8 cellular contexts compared by ENCODE assay signal in genomic region chr2:203327918-203328734, GRCh38. TPM values are rescaled to one million over a fixed set of nuclear protein-coding genes. Genes with fewer than 3 reads are reported as not detected.
DNase-seq lines count a peak whose midpoint lies in the region; ATAC-seq and TF ChIP-seq lines count a peak whose summit lies in the region.

ABI2 (plus strand) TSS chr2:203328394; CDS start chr2:203328515, 121 bp downstream.

- H4K20me1 ChIP-seq in Karpas-422 (ENCODE audit: insufficient read depth, low read depth, low read length) = no peaks in the 10 kb centered on the region

- H3K9me2 ChIP-seq in Karpas-422 (replicated peaks; ENCODE audit: insufficient read depth, low read length) = no peaks in the 10 kb centered on the region

- H3K36me3 ChIP-seq in Karpas-422 (ENCODE audit: insufficient read depth, low read length) (peaks cover under 1% of the 10 kb centered on the region; the same call in 1 of the 2 replicates), stomach (no peaks in the 10 kb centered on the region)

- WGBS in stomach, 5 donors = 0 to 2% (median 1%) methylated on average over 50 to 97 of the region's 97 CpGs

- peaks cover 34% of the 10 kb centered on the region for H3K4me1 Mint-ChIP-seq in neural crest cell

- no peaks in the 10 kb centered on the region for H3K9me3 Mint-ChIP-seq in neural crest cell

- no peak for TF ChIP-seq EP300 in stomach (IDR thresholded peaks at IDR 0.05)

- peaks cover 29% of the 10 kb centered on the region for H3K4me1 ChIP-seq in Karpas-422 (ENCODE audit: low read length)
- H3K4me1 ChIP-seq in foreskin keratinocyte = peaks cover 5% of the 10 kb centered on the region
- peaks cover 0 to 33% (median 16%) of the 10 kb centered on the region in 4 donors for H3K4me1 ChIP-seq in stomach

- peak within 1 kb of the TSS; percentile 82 for H3K9ac ChIP-seq in Karpas-422 (ENCODE audit: low read length)

- H3K27me3 ChIP-seq in Karpas-422 (ENCODE audit: low read length) (no peaks in the 10 kb centered on the region), foreskin keratinocyte (no peaks in the 10 kb centered on the region), stomach (no peaks in the 10 kb centered on the region)

- TF ChIP-seq CTCF in foreskin keratinocyte (conservative IDR thresholded peaks at IDR 0.05) (no peak), neural crest cell (conservative IDR thresholded peaks at IDR 0.05) (no peak), stomach (IDR thresholded peaks at IDR 0.05) (no peak)

- peaks cover 5% of the 10 kb centered on the region for H3K36me3 Mint-ChIP-seq in neural crest cell (ENCODE audit: low read depth)

- peak within 1 kb of the TSS; percentile 79 for H2AFZ ChIP-seq in Karpas-422 (ENCODE audit: low read length)

- peak within 1 kb of the TSS; percentile 100 for H3K27ac Mint-ChIP-seq in neural crest cell (ENCODE audit: unreplicated experiment)

- H3K9me3 ChIP-seq in Karpas-422 (ENCODE audit: low read length) (no peaks in the 10 kb centered on the region), stomach (no peaks in the 10 kb centered on the region)

- peaks cover 4% of the 10 kb centered on the region for H3K27me3 Mint-ChIP-seq in neural crest cell (ENCODE audit: low read depth)

- H3K4me3 Mint-ChIP-seq in neural crest cell = peak within 1 kb of the TSS; percentile 95

- intact Hi-C loops in stomach (cut with DNase I; ENCODE audit: low total_unique reads) = no loop called here

- peak; percentile 89 for DNase-seq in DMS53 (lab: John Stamatoyannopoulos, UW)
- peak; percentile 95 for DNase-seq in Karpas-422
- DNase-seq in SHP77 treated with DMSO at 0.1 percent for 48 hours (lab: John Stamatoyannopoulos, UW) = peak; percentile 69
- peak; percentile 27 for DNase-seq in activated gamma-delta T cell treated with anti-CD3 and anti-CD28 coated beads, Interleukin-2, amount 50 U/mL, for 16 hours (ENCODE audit: low read depth)
- peak in 1 of 2 donors; percentile 44 for DNase-seq in foreskin keratinocyte
- DNase-seq in neural crest cell (ENCODE audit: low read depth, low spot score) = peak; percentile 96
- DNase-seq in stomach = peak; percentile 76

- H3K4me2 ChIP-seq in Karpas-422 (ENCODE audit: low read depth, low read length, poor library complexity, severe bottlenecking) = peak within 1 kb of the TSS; percentile 75

- H3K4me3 ChIP-seq in Karpas-422 (ENCODE audit: low read length) = peak within 1 kb of the TSS; percentile 79
- H3K4me3 ChIP-seq in stomach = peak within 1 kb of the TSS; percentile 95 to 99 (median 97)

- TF ChIP-seq POLR2A in stomach (IDR thresholded peaks at IDR 0.05) = no peak

- ATAC-seq in GM21723 (IDR thresholded peaks at IDR 0.05; ENCODE audit: unreplicated experiment) = peak; percentile 64
- peak; percentile 73 for ATAC-seq in foreskin keratinocyte

- H3K27ac ChIP-seq in Karpas-422 (ENCODE audit: low read length) = peak within 1 kb of the TSS; percentile 78
- peak within 1 kb of the TSS; percentile 22 for H3K27ac ChIP-seq in foreskin keratinocyte
- H3K27ac ChIP-seq in stomach = peak within 1 kb of the TSS; percentile 72 to 86 (median 80)

- peaks cover 48% of the 10 kb centered on the region for H3K79me2 ChIP-seq in Karpas-422 (ENCODE audit: low read length)

RNA-seq across cellular contexts. Expression of gene ABI2, which starts in this region (rescaled TPM):
- total RNA-seq in Karpas-422 (2014; rRNA removed; shearing (Covaris generic); ENCODE audit: low replicate concordance) = 91.9 and 142 TPM in 2 replicates
- 22.7 and 23.2 TPM in 2 replicates for total RNA-seq in foreskin keratinocyte
- 14.9 and 15.0 TPM in 2 replicates for polyA plus RNA-seq in foreskin keratinocyte
- 147 and 162 TPM in 2 replicates for total RNA-seq in neural crest cell
- 100 to 1,000 TPM in 1 of 5 donors, 10 to 100 TPM in 3, 1 to 10 TPM in 1; 6.1 to 151 (median 29.5) TPM for total RNA-seq in stomach
- polyA plus RNA-seq in stomach = 10 to 100 TPM in 2 of 3 donors, 1 to 10 TPM in 1; 7.9 to 11.8 (median 10.8) TPM

Comparison
In these comparisons a context has a peak if more than half of its experiments do, and no peak if none do; other contexts are left out.
1. H3K27ac ChIP-seq: peak in every context shown above with its lines; median percentile 80 in stomach; 78 in Karpas-422; 22 in foreskin keratinocyte.